Comparison of ENCODE assay signal across 8 cellular contexts in the genomic region with DNA sequence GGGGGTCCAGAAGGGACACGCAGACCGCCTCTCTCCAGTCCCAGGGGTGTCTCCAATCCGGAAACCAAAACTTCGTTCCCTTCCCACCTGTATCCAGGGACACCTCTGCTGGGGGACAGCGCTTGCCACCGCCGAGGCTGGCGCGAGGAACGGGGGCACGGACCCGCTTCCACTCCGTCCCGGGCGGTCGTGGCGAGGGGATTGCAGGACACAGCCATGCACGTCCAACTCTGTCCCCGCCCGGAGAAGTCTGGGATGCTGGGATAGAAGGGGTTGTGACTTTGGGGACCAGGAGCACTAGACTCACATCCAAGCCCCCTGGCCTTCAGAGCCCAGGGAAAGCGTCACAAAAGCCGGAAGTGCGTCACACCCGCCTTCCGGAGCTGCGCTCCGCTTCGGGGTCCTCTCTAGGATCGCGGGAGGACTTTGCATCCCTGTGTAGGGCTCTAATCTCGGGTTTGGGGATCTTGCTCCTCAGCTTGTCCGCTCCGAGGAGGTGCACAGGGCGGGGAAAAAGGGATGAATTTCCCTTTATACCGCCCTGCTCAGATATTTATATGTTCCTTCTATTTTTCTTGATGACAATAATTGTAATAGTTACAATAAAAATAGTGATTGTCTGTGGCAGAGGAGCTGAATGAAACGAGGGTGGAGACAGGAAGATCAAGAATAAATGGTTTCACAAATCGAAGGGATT. TPM values are rescaled to one million over a fixed set of nuclear protein-coding genes. Genes with fewer than 3 reads are reported as not detected.
A peak's percentile ranks its signal among the peaks of the same experiment; 100 is the strongest.
DNase-seq lines count a peak whose midpoint lies in the region; ATAC-seq and TF ChIP-seq lines count a peak whose summit lies in the region.

Gene FAM200A (minus strand): TSS at position 348 of the 697 bp plus-strand sequence. CDS start 3,707 bp downstream, outside the sequence.

- ATAC-seq in gastroesophageal sphincter: peak; percentile 94

- TF ChIP-seq EP300 in gastroesophageal sphincter (IDR thresholded peaks at IDR 0.05): no peak

- no peak for TF ChIP-seq CTCF in gastroesophageal sphincter (IDR thresholded peaks at IDR 0.05)

- H2AFZ ChIP-seq in neuronal stem cell (ENCODE audit: low read length): peak within 1 kb of the TSS; percentile 88

- H2BK15ac ChIP-seq in neuronal stem cell (ENCODE audit: low read length): no peak within 1 kb of the TSS

- H3K9me3 ChIP-seq in MG63 (no peaks in the 10 kb centered on the region), gastroesophageal sphincter (peaks cover 0 to 6% (median 0%) of the 10 kb centered on the region in 3 donors), neuronal stem cell (replicated peaks in 1 of 2; ENCODE audit: control insufficient read depth in 2 of 2, insufficient read depth in 1 of 2, low read depth in 1 of 2, low read length in 2 of 2) (peaks cover 8 to 9% of the 10 kb centered on the region in 2 donors), subcutaneous abdominal adipose tissue (ENCODE audit: control insufficient read depth in 5 of 5, low read length in 5 of 5) (peaks cover 0 to 8% (median 2%) of the 10 kb centered on the region in 5 donors)

- peak within 1 kb of the TSS; percentile 96 for H3K9ac ChIP-seq in neuronal stem cell (ENCODE audit: low read depth, low read length, poor library complexity)
- H3K9ac ChIP-seq in subcutaneous abdominal adipose tissue (ENCODE audit: low read length in 5 of 5): peak within 1 kb of the TSS; percentile 84 to 99 (median 94)

- H2BK5ac ChIP-seq in neuronal stem cell (ENCODE audit: low read length): peak within 1 kb of the TSS; percentile 14

- peak within 1 kb of the TSS; percentile 71 for H3K4me2 ChIP-seq in neuronal stem cell (ENCODE audit: insufficient read depth, low read length, poor library complexity, severe bottlenecking)

- DNase-seq in EL: peak; percentile 90
- peak; percentile 88 for DNase-seq in H4 (ENCODE audit: low spot score)
- DNase-seq in MG63: peak; percentile 88
- DNase-seq in SIG-M5 treated with dmso at 0.1 percent for 504 hours (lab: John Stamatoyannopoulos, UW; ENCODE audit: unreplicated experiment): peak; percentile 85
- DNase-seq in activated naive CD4-positive, alpha-beta T cell treated with Interleukin-2 at 50 U/mL for 16 hours: peak; percentile 86
- peak; percentile 87 for DNase-seq in neuronal stem cell (ENCODE audit: low spot score)

- H3K4ac ChIP-seq in neuronal stem cell (ENCODE audit: low read length): no peak within 1 kb of the TSS

- 0% methylated on average over 10 to 15 of the region's 37 CpGs for WGBS in gastroesophageal sphincter (ENCODE audit: low coverage in 1 of 2), 2 donors
- no CpG with 5 or more reads among the region's 37 CpGs for WGBS in neuronal stem cell (ENCODE audit: extremely low coverage in 2 of 2, insufficient read length in 2 of 2, insufficient replicate concordance in 1 of 2), 2 donors

- H2AK5ac ChIP-seq in neuronal stem cell (ENCODE audit: low read depth, low read length): no peak within 1 kb of the TSS

- H3K4me3 ChIP-seq in MG63 (peak within 1 kb of the TSS; percentile 79), gastroesophageal sphincter (peak within 1 kb of the TSS; percentile 59 to 88), neuronal stem cell (ENCODE audit: low read length in 2 of 2) (peak within 1 kb of the TSS; percentile 89 to 96), subcutaneous abdominal adipose tissue (ENCODE audit: low read depth in 1 of 5, low read length in 5 of 5) (peak within 1 kb of the TSS; percentile 86 to 100 (median 93))

- no peak within 1 kb of the TSS for H4K8ac ChIP-seq in neuronal stem cell (ENCODE audit: low read depth, low read length)

- peaks cover 0 to 33% (median 15%) of the 10 kb centered on the region in 3 donors for H3K4me1 ChIP-seq in gastroesophageal sphincter
- peaks cover 0 to 2% of the 10 kb centered on the region in 2 donors for H3K4me1 ChIP-seq in neuronal stem cell (ENCODE audit: control insufficient read depth in 2 of 2, insufficient read depth in 1 of 2, low read depth in 1 of 2, low read length in 2 of 2)
- H3K4me1 ChIP-seq in subcutaneous abdominal adipose tissue (ENCODE audit: control insufficient read depth in 5 of 5, insufficient read depth in 5 of 5, low read length in 5 of 5): peaks cover 0 to 23% (median 17%) of the 10 kb centered on the region in 5 donors

- peak within 1 kb of the TSS; percentile 40 for H3K14ac ChIP-seq in neuronal stem cell (ENCODE audit: low read length)

- H3K36me3 ChIP-seq in MG63: peaks cover 8% of the 10 kb centered on the region; the same call in 1 of the 2 replicates
- H3K36me3 ChIP-seq in gastroesophageal sphincter: peaks cover 0 to 50% of the 10 kb centered on the region in 2 donors
- peaks cover 17 to 52% of the 10 kb centered on the region in 2 donors for H3K36me3 ChIP-seq in neuronal stem cell (replicated peaks in 1 of 2; ENCODE audit: control insufficient read depth in 2 of 2, insufficient read depth in 2 of 2, low read length in 2 of 2)
- H3K36me3 ChIP-seq in subcutaneous abdominal adipose tissue (ENCODE audit: control insufficient read depth in 5 of 5, insufficient read depth in 5 of 5, low read length in 5 of 5): peaks cover 10 to 23% (median 16%) of the 10 kb centered on the region in 5 donors

- H3K79me1 ChIP-seq in neuronal stem cell (ENCODE audit: low read depth, low read length): peaks cover 5% of the 10 kb centered on the region

- H3K23ac ChIP-seq in neuronal stem cell (ENCODE audit: low read depth, low read length, poor library complexity): peak within 1 kb of the TSS; percentile 25

- no peak within 1 kb of the TSS for H2BK12ac ChIP-seq in neuronal stem cell (ENCODE audit: low read length)

- no peak within 1 kb of the TSS for H2BK120ac ChIP-seq in neuronal stem cell (ENCODE audit: low read depth, low read length)

- peak within 1 kb of the TSS; percentile 44 for H3K18ac ChIP-seq in neuronal stem cell (ENCODE audit: low read length)

- no peaks in the 10 kb centered on the region for H3K27me3 ChIP-seq in MG63
- H3K27me3 ChIP-seq in gastroesophageal sphincter: no peaks in the 10 kb centered on the region
- no peaks in the 10 kb centered on the region for H3K27me3 ChIP-seq in neuronal stem cell (ENCODE audit: control insufficient read depth in 3 of 3, insufficient read depth in 3 of 3, low read depth in 1 of 3, low read length in 3 of 3)
- no peaks in the 10 kb centered on the region for H3K27me3 ChIP-seq in subcutaneous abdominal adipose tissue (ENCODE audit: control insufficient read depth in 5 of 5, insufficient read depth in 4 of 5, low read length in 5 of 5)

- H3K27ac ChIP-seq in gastroesophageal sphincter (peak within 1 kb of the TSS; percentile 54 to 94 (median 88)), neuronal stem cell (replicated peaks; ENCODE audit: low read length) (no peak within 1 kb of the TSS), subcutaneous abdominal adipose tissue (ENCODE audit: low read depth, low read length) (peak within 1 kb of the TSS; percentile 81)

- no peak within 1 kb of the TSS for H4K91ac ChIP-seq in neuronal stem cell (ENCODE audit: low read depth, low read length, poor library complexity)

- peak; percentile 75 to 87 for TF ChIP-seq POLR2A in gastroesophageal sphincter (IDR thresholded peaks at IDR 0.05)

RNA-seq across cellular contexts. Expression of gene FAM200A, which starts in this region (rescaled TPM):
- total RNA-seq in H4 (2014; rRNA removed; shearing (Covaris generic)): 9.8 and 11.3 TPM in 2 replicates
- 0.72 and 5.1 TPM in 2 replicates for total RNA-seq in MG63 (2014; rRNA removed; shearing (Covaris generic); ENCODE audit: low replicate concordance)
- 1 to 10 TPM; 3.5 to 8.6 (median 4.3) TPM for total RNA-seq in gastroesophageal sphincter
- polyA plus RNA-seq in neuronal stem cell (2013, experiment 1 of 2): 8.0 TPM
- polyA plus RNA-seq in neuronal stem cell (2013, experiment 2 of 2): 7.9 TPM
